Comparison of ENCODE assay signal across 10 cellular contexts in the genomic region with DNA sequence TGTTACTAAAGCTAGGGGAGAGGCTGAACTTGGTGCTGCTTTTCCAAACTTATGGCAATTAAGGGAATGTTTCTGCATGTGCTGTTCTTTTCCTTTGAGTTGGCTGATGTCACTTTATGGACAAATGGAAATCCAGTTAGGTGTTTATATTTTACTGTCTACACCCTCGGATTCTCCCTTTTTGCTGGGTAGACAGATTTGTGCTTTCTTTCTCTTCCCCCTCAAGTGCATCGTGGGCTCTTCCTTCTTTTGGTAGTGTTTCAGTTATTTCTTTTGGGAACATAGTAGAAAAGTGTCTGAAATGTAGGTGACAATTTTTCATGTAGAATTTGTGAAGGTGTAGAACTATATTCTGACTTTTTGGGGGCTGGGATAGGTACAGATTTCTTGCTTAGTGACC. TPM values are rescaled to one million over a fixed set of nuclear protein-coding genes. Genes with fewer than 3 reads are reported as not detected.
"Had no signal": no experiment of that assay in that cellular context is flagged by ENCODE, and none has a peak within 500 bp of the region (broad histone marks: within the 10 kb centered on the region; RNA-seq: fewer than 3 reads in every experiment).

No MANE protein-coding gene starts in this region.

- H3K4me1 ChIP-seq: HAP-1 had no signal

- DNase-seq: GOT3, H7, IMR-90, Karpas-422, KBM-7 had no signal

- H3K9me3 ChIP-seq: HAP-1 had no signal

- H3K4me3 ChIP-seq: HAP-1 had no signal

- H3K36me3 ChIP-seq: HAP-1 had no signal

- H3K9ac ChIP-seq: KMS-11 had no signal

- H3K4me2 ChIP-seq: KMS-11 had no signal

- ATAC-seq: HCT116 had no signal

- FAIRE-seq: HTR-8/SVneo had no signal

- H3K27ac ChIP-seq: KMS-11 had no signal

RNA-seq across cellular contexts. Expression of gene SYT14, which starts 22.9 kb away (rescaled TPM):
- total RNA-seq: HT-29 had no signal
